8 cellular contexts compared by ENCODE assay signal in the genomic region with DNA sequence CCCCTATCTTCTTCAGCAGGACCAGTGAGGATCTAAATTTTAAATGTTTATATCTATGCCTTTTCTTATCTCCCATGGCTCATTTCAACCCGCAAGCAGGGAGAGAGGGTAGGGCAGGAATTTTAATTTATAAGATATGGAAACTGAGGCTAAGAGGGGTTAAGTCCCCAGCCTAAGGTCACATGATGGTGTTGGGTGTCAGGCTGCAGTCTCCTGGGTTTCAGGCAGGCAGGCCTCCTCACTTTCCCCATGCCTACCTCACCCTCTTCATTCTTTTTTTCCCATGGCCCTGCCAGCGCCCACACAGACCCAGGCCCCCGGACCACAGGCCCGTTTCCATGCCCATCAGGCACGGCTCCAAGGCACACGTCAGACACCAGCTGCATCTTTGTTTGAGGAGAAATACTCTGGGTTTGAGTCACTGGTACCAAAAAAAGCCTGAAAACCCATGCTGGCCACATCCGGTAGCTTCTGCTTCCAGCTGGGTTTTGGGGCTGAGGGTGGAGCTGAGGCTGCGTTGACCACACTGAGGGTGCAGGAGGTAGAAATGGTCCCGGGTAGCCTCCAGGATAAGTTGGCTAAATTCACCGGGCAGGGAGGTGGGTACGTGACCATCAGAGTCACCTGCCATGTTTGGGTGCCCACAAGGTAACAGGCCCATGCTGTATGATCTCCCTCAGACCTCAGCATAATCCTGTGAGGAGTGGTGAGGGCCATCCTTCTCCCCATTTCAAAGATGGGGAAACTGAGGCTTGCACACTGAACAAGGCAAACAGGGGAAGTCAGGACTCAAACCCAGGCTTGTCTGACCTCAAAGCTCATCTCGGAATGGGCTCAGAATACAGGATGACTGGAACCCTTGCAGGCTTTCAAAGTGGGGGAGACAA. TPM values are rescaled to one million over a fixed set of nuclear protein-coding genes. Genes with fewer than 3 reads are reported as not detected.
DNase-seq lines count a peak whose midpoint lies in the region; ATAC-seq and TF ChIP-seq lines count a peak whose summit lies in the region.

No MANE protein-coding gene starts in this region.

- TF ChIP-seq CTCF in astrocyte of the cerebellum (IDR thresholded peaks at IDR 0.05; ENCODE audit: low read depth, low read length, missing control alignments) (no peak), omental fat pad (IDR thresholded peaks at IDR 0.05) (no peak)

- no peak for TF ChIP-seq POLR2A in erythroblast (IDR thresholded peaks at IDR 0.05; ENCODE audit: low read length)

- H3K4me3 ChIP-seq in astrocyte of the cerebellum (ENCODE audit: low read depth, low read length): no peak overlapping the region

- in situ Hi-C loops in astrocyte of the cerebellum (cut with HindIII; ENCODE audit: low sequenced_read_pairs): no loop called here

- ATAC-seq in HG02623 (IDR thresholded peaks at IDR 0.05; ENCODE audit: unreplicated experiment): peak; percentile 88
- ATAC-seq in omental fat pad (ENCODE audit: low FRiP score): peak; percentile 47

- DNase-seq in activated naive CD4-positive, alpha-beta T cell treated with Interleukin-2 at 50 U/mL for 16 hours: peak; percentile 59
- DNase-seq in activated naive CD4-positive, alpha-beta T cell (lab: John Stamatoyannopoulos, UW): no peak
- DNase-seq in NOMO-1 treated with DMSO at 0.1 percent for 48 hours (lab: John Stamatoyannopoulos, UW; ENCODE audit: unreplicated experiment) (peak; percentile 52), astrocyte of the cerebellum (ENCODE audit: low read depth) (peak; percentile 91), omental fat pad (ENCODE audit: low spot score) (no peak), erythroblast (lab: John Stamatoyannopoulos, UW) (no peak), NCI-H146 treated with DMSO at 0.1 percent for 48 hours (lab: John Stamatoyannopoulos, UW; ENCODE audit: unreplicated experiment) (no peak)

RNA-seq across cellular contexts. Expression of a gene that starts 7.5 kb away (rescaled TPM):
- 1 to 10 TPM in 3 of 4 donors, under 1 TPM in 1; 0.96 to 2.2 (median 1.9) TPM for total RNA-seq in omental fat pad

RNA-seq across cellular contexts. Expression of a gene that starts 11.4 kb away (rescaled TPM):
- not detected for total RNA-seq in omental fat pad

RNA-seq across cellular contexts. Expression of a gene that starts 20.4 kb away (rescaled TPM):
- 100 to 1,000 TPM in 1 of 4 donors, 10 to 100 TPM in 3; 39.5 to 101 (median 73.3) TPM for total RNA-seq in omental fat pad

RNA-seq across cellular contexts. Expression of a gene that starts 47.1 kb away (rescaled TPM):
- 1 to 10 TPM; 2.0 to 3.0 (median 2.4) TPM for total RNA-seq in omental fat pad

Comparison
In these comparisons a context has a peak if more than half of its experiments do, and no peak if none do; other contexts are left out.
1. DNase-seq: peak in activated naive CD4-positive, alpha-beta T cell treated with Interleukin-2 at 50 U/mL for 16 hours (single experiment), NOMO-1 treated with DMSO at 0.1 percent for 48 hours (single experiment) and astrocyte of the cerebellum (single experiment); none in activated naive CD4-positive, alpha-beta T cell (0 of 4), omental fat pad (single experiment), erythroblast (0 of 2) and NCI-H146 treated with DMSO at 0.1 percent for 48 hours (single experiment).